9 cellular contexts compared by ENCODE assay signal in the genomic region with DNA sequence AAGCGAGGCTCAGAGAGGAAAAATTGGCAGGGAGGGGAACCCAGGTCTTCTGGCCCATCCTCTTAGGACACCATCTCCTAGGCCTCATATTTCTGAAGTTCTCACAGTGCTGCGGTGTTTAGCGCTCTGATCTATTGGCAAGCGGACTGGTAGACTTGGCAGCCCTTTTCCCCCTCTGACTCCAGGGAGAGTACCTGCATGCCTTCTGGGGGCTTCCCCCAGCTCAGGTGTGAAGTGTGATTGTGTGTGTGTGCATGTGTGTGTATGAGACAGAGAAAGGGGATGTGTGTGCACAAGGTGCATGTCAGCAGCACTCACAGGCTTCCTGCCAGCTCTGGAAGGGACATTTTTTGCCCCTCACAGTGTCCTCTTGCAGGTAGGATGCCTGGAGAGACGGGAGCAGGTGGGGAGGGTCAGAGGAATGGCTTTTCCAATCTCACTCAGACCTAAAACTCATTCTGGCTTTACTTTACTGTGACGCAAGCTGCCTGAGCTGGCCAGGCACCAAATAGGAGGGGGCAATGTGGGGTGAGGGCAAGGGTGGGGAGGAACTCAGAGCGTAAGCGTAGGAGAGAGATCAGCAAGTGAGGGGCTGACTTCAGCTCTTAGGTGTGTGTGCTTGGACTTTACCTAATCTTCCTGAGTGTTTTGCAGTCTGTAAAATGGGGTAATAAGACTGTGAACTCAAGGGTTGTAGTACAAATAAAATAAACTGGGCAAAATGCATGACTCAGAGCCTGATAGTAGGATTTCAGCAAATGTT. TPM values are rescaled to one million over a fixed set of nuclear protein-coding genes. Genes with fewer than 3 reads are reported as not detected.
DNase-seq lines count a peak whose midpoint lies in the region; FAIRE-seq and TF ChIP-seq lines count a peak whose summit lies in the region.
"Had no signal": no experiment of that assay in that cellular context is flagged by ENCODE, and none has a peak within 500 bp of the region (broad histone marks: within the 10 kb centered on the region; RNA-seq: fewer than 3 reads in every experiment).

No MANE protein-coding gene starts in this region.

- no peaks in the 10 kb centered on the region for H4K20me1 ChIP-seq in KMS-11 (ENCODE audit: insufficient read depth)
- H4K20me1 ChIP-seq in neural progenitor cell (ENCODE audit: low read depth) = peaks cover 3% of the 10 kb centered on the region

- no peak for FAIRE-seq in bronchial epithelial cell (lab: Jason Lieb, UNC)

- peak overlapping the region; percentile 22; the same call in 1 of the 2 replicates for H3K27ac ChIP-seq in KMS-11
- no peak overlapping the region for H3K27ac ChIP-seq in neural progenitor cell

- DNase-seq in bronchial epithelial cell (ENCODE audit: low read depth) (peak; percentile 50), neural progenitor cell (ENCODE audit: low spot score) (no peak), chondrocyte (ENCODE audit: low spot score) (no peak), HUDEP-2 (lab: John Stamatoyannopoulos, UW; ENCODE audit: unreplicated experiment in 76 of 76) (no peak)
- no peak for DNase-seq in activated CD4-positive, CD25-positive, alpha-beta regulatory T cell (lab: John Stamatoyannopoulos, UW)
- DNase-seq: activated CD4-positive, alpha-beta T cell treated with anti-CD3 and anti-CD28 coated beads for 4 hours; Right ventricle myocardium superior had no signal

- no peak overlapping the region for H2AFZ ChIP-seq in KMS-11 (ENCODE audit: low read depth)
- H2AFZ ChIP-seq in neural progenitor cell (replicated peaks) = no peak overlapping the region

- peaks cover 10% of the 10 kb centered on the region for H3F3A ChIP-seq in neural progenitor cell (ENCODE audit: low read depth)

- H3K4me3 Mint-ChIP-seq in neural progenitor cell (peak overlapping the region; percentile 27), chondrocyte (ENCODE audit: unreplicated experiment) (no peak overlapping the region)

- peaks cover 9% of the 10 kb centered on the region for H3K4me1 Mint-ChIP-seq in neural progenitor cell
- H3K4me1 Mint-ChIP-seq in chondrocyte (ENCODE audit: low read depth) = peaks cover 60% of the 10 kb centered on the region

- H3K4me2 ChIP-seq in KMS-11 (no peak overlapping the region), neural progenitor cell (no peak overlapping the region)

- H3K27ac Mint-ChIP-seq in neural progenitor cell = no peak overlapping the region
- H3K27ac Mint-ChIP-seq in chondrocyte (ENCODE audit: unreplicated experiment) = no peak overlapping the region

- H3K9ac ChIP-seq in KMS-11 (no peak overlapping the region), neural progenitor cell (no peak overlapping the region)

- H3K79me2 ChIP-seq in KMS-11 (ENCODE audit: insufficient read depth, low read depth) (no peaks in the 10 kb centered on the region), neural progenitor cell (ENCODE audit: low read depth) (peaks cover 6% of the 10 kb centered on the region)

- H3K27me3 Mint-ChIP-seq in neural progenitor cell (ENCODE audit: insufficient read depth, low read depth) (no peaks in the 10 kb centered on the region), chondrocyte (ENCODE audit: low read depth) (no peaks in the 10 kb centered on the region)

- no peak for TF ChIP-seq CTCF in KMS-11 (conservative IDR thresholded peaks at IDR 0.05; ENCODE audit: low read depth, low read length)
- TF ChIP-seq CTCF in bronchial epithelial cell (IDR thresholded peaks at IDR 0.05; ENCODE audit: insufficient read depth, low read length, severe bottlenecking) = no peak
- no peak for TF ChIP-seq CTCF in neural progenitor cell (IDR thresholded peaks at IDR 0.05)
- TF ChIP-seq CTCF in chondrocyte (IDR thresholded peaks at IDR 0.05) = no peak

- H3K4me1 ChIP-seq in KMS-11 (ENCODE audit: low read depth, poor library complexity, severe bottlenecking) = peaks cover 46% of the 10 kb centered on the region
- no peaks in the 10 kb centered on the region for H3K4me1 ChIP-seq in neural progenitor cell

- H3K36me3 ChIP-seq in KMS-11 (ENCODE audit: insufficient read depth) (no peaks in the 10 kb centered on the region), bronchial epithelial cell (ENCODE audit: control insufficient read depth, insufficient read depth, low read length) (no peaks in the 10 kb centered on the region), neural progenitor cell (no peaks in the 10 kb centered on the region)

- H3K27me3 ChIP-seq in KMS-11 (ENCODE audit: insufficient read depth, low read depth) = no peaks in the 10 kb centered on the region
- no peaks in the 10 kb centered on the region for H3K27me3 ChIP-seq in bronchial epithelial cell (ENCODE audit: control insufficient read depth, insufficient read depth, low read length)
- H3K27me3 ChIP-seq in neural progenitor cell = no peaks in the 10 kb centered on the region
- H3K27me3 ChIP-seq: adrenal gland had no signal

- H3K9me3 ChIP-seq in neural progenitor cell (ENCODE audit: low read depth) = no peaks in the 10 kb centered on the region
- H3K9me3 ChIP-seq: adrenal gland had no signal

- H3K9me3 Mint-ChIP-seq in neural progenitor cell = no peaks in the 10 kb centered on the region
- no peaks in the 10 kb centered on the region for H3K9me3 Mint-ChIP-seq in chondrocyte (ENCODE audit: low read depth)

- H3K36me3 Mint-ChIP-seq in neural progenitor cell (peaks cover 12% of the 10 kb centered on the region), chondrocyte (ENCODE audit: low read depth) (peaks cover 5% of the 10 kb centered on the region)

- no peak overlapping the region for H3K4me3 ChIP-seq in KMS-11 (IDR thresholded peaks at IDR 0.05; ENCODE audit: insufficient read depth, low read depth, low read length)
- no peak overlapping the region for H3K4me3 ChIP-seq in bronchial epithelial cell (ENCODE audit: low read depth, low read length)
- no peak overlapping the region for H3K4me3 ChIP-seq in neural progenitor cell
- H3K4me3 ChIP-seq: adrenal gland had no signal

RNA-seq across cellular contexts. Expression of gene IL17RE, which starts 4.0 kb away (rescaled TPM):
- total RNA-seq in bronchial epithelial cell (0.53 and 2.6 TPM in 2 replicates), neural progenitor cell (ENCODE audit: low replicate concordance) (0.56 TPM in 1 of 2 replicates, not detected in the other), chondrocyte (0.42 to 1.6 TPM (median 0.92 TPM) in 3 replicates)

RNA-seq across cellular contexts. Expression of gene JAGN1, which starts 8.2 kb away (rescaled TPM):
- total RNA-seq in bronchial epithelial cell (24.5 and 35.5 TPM in 2 replicates), neural progenitor cell (ENCODE audit: low replicate concordance) (32.7 and 42.1 TPM in 2 replicates), chondrocyte (20.3 to 25.1 TPM (median 24.5 TPM) in 3 replicates)

RNA-seq across cellular contexts. Expression of gene IL17RC, which starts 18.2 kb away (rescaled TPM):
- total RNA-seq in bronchial epithelial cell (21.1 and 31.7 TPM in 2 replicates), neural progenitor cell (ENCODE audit: low replicate concordance) (3.1 and 6.5 TPM in 2 replicates), chondrocyte (20.8 to 26.4 TPM (median 21.3 TPM) in 3 replicates)

RNA-seq across cellular contexts. Expression of gene CIDEC, which starts 18.6 kb away (rescaled TPM):
- not detected in 2 replicates for total RNA-seq in bronchial epithelial cell
- not detected in 2 replicates for total RNA-seq in neural progenitor cell (ENCODE audit: low replicate concordance)
- total RNA-seq in chondrocyte = not detected in 3 replicates

RNA-seq across cellular contexts. Expression of gene CRELD1, which starts 35.0 kb away (rescaled TPM):
- total RNA-seq in bronchial epithelial cell (22.1 and 35.8 TPM in 2 replicates), neural progenitor cell (ENCODE audit: low replicate concordance) (14.1 and 28.7 TPM in 2 replicates), chondrocyte (26.5 to 29.9 TPM (median 28.2 TPM) in 3 replicates)
